In the genomic region with DNA sequence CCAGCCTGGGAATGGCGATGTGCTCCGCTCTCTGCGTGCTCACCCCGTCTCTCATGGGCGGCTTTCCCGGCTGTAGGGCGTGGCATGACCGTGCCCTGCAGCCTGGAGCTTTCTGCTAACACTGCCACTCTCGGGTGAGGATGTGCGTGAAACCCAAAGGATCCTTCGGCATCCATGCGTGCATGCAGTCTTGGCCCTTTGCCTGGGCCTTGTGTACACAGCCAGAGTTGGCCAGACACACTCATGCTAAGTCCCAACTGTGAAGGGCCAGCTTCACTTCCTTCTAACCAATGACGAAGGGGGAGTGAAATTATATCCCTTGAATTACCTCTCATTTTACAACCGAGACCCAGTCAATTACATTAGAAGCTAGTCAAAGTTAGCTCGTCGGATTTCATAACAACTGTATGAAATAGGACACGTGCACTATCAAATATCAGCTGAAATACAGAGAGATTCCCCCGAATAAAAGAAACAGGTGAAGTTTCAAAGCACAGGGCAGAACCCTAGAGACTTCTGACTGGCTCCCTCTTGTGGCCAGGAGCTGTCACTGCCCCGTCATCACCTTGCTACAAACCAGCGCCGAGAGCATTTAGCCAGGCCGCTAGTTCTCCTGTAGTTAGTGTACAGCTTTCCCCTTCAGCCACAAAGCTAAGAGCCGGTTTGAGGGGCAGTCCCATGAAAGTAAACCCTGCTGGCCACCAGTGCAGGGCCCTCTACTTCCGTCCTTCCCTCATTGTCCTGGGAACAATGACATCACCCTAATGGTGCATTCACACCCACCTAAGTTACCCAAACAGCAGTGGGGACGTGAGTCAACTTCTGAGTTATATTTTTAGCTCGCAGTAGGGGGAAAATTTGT, we compare ENCODE assay signal across 8 cellular contexts.
DNase-seq lines count a peak whose midpoint lies in the region; ATAC-seq and TF ChIP-seq lines count a peak whose summit lies in the region.

No MANE protein-coding gene starts in this region.

- H3K4me1 ChIP-seq in A673 (ENCODE audit: insufficient read depth, low read length, poor library complexity, severe bottlenecking): peaks cover 23% of the 10 kb centered on the region

- in situ Hi-C loops in brain microvascular endothelial cell (cut with HindIII; ENCODE audit: low pct_ligation_motif_present, low sequenced_read_pairs): no loop called here

- H3K27ac ChIP-seq in A673 (ENCODE audit: low read depth, low read length, poor library complexity, severe bottlenecking): peak overlapping the region; percentile 51
- no peak overlapping the region for H3K27ac ChIP-seq in brain microvascular endothelial cell

- DNase-seq in A673 (ENCODE audit: low spot score) (peak; percentile 69), NCI-H2029 treated with DMSO at 0.1 percent for 48 hours (lab: John Stamatoyannopoulos, UW) (peak; percentile 97), UCSD-AML1 (lab: John Stamatoyannopoulos, UW; ENCODE audit: unreplicated experiment) (peak; percentile 45), brain microvascular endothelial cell (peak; percentile 55), iris pigment epithelial cell (ENCODE audit: low read depth) (peak; percentile 52)
- DNase-seq in stimulated activated CD4-positive, alpha-beta T cell treated with anti-CD3 and anti-CD28 coated beads, Interleukin-1b, Interleukin-23, amount 100 ng/mL, for 4 hours (ENCODE audit: low read depth in 2 of 2): peak; percentile 52 to 61

- POLR2A ChIA-PET in A673 (lab: Charles Lee; ENCODE audit: low non-redundant PET): no interaction called here

- H3K27me3 ChIP-seq in A673 (replicated peaks; ENCODE audit: insufficient read depth, low read depth, low read length, poor library complexity) (no peaks in the 10 kb centered on the region), brain microvascular endothelial cell (replicated peaks) (no peaks in the 10 kb centered on the region)

- H3K9me3 ChIP-seq in A673 (ENCODE audit: low read depth, low read length, poor library complexity, severe bottlenecking): no peaks in the 10 kb centered on the region

- H3K4me3 ChIP-seq in A673 (ENCODE audit: low read depth, low read length, poor library complexity, severe bottlenecking): no peak overlapping the region
- peak overlapping the region; percentile 26 for H3K4me3 ChIP-seq in brain microvascular endothelial cell (ENCODE audit: low read depth, low read length)

- BruUV-seq in A673 (replicated peaks; lab: Mats Ljungman, UMichigan): no TSS peak

- intact Hi-C loops in A673 (cut with micrococcal nuclease; ENCODE audit: unreplicated experiment): loop anchor here (2.0 kb wide), 2 partner anchors 159 to 193 kb away; no protein-coding TSS in a partner anchor

- ATAC-seq in GM18517 (IDR thresholded peaks at IDR 0.05; ENCODE audit: unreplicated experiment): peak; percentile 90
- peak; percentile 77 for ATAC-seq in HG03025 (IDR thresholded peaks at IDR 0.05; ENCODE audit: low FRiP score, unreplicated experiment)

- CTCF ChIA-PET in A673 (lab: Charles Lee): interaction anchor here (0.6 to 3.0 kb wide), 9 partner anchors 16 to 194 kb away, joined by 3 to 28 read pairs (median 4); no protein-coding TSS in a partner anchor

- TF ChIP-seq CTCF in A673 (conservative IDR thresholded peaks at IDR 0.05; ENCODE audit: low read depth, low read length) (peak; percentile 98), brain microvascular endothelial cell (IDR thresholded peaks at IDR 0.05; ENCODE audit: low read depth, low read length, missing control alignments) (peak; percentile 98)

- H3K36me3 ChIP-seq in A673 (ENCODE audit: insufficient read depth, low read length, poor library complexity, severe bottlenecking) (no peaks in the 10 kb centered on the region), brain microvascular endothelial cell (replicated peaks) (no peaks in the 10 kb centered on the region)

Comparison
In these comparisons a context has a peak if more than half of its experiments do, and no peak if none do; other contexts are left out.
1. DNase-seq: peak in every context shown above with its lines; median percentile 97 in NCI-H2029 treated with DMSO at 0.1 percent for 48 hours; 69 in A673; 56 in stimulated activated CD4-positive, alpha-beta T cell treated with anti-CD3 and anti-CD28 coated beads, Interleukin-1b, Interleukin-23, amount 100 ng/mL, for 4 hours; 55 in brain microvascular endothelial cell; 52 in iris pigment epithelial cell; 45 in UCSD-AML1.